14 cellular contexts compared by ENCODE assay signal in the genomic region with DNA sequence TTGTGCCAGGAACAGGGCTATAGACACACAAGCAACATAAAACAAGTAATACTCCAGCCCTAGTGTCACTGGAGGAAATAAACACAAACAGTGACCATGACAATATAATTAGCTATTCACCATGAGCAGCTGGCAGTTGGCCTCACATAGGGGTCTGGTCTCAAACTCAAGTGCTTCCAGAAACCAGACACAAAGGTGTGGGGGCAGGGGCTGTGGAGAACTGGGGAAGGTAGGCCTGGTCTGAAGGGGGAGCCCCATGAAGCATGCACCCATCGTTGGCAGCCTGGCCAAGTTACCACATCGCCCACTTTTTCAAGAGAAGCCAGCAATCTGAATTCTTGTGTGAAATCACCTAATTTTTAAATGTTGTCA. TPM values are rescaled to one million over a fixed set of nuclear protein-coding genes. Genes with fewer than 3 reads are reported as not detected.
DNase-seq lines count a peak whose midpoint lies in the region; ATAC-seq and TF ChIP-seq lines count a peak whose summit lies in the region.
"Had no signal": no experiment of that assay in that cellular context is flagged by ENCODE, and none has a peak within 500 bp of the region (broad histone marks: within the 10 kb centered on the region; RNA-seq: fewer than 3 reads in every experiment).

No MANE protein-coding gene starts in this region.

- no peak for ATAC-seq in upper lobe of left lung (ENCODE audit: low FRiP score in 2 of 2)

- H3K36me3 Mint-ChIP-seq in dendritic cell treated with granulocyte-macrophage colony-stimulating factor and Interleukin-4, amounts not matched to agents 40 ng/mL and 50 ng/mL, for 4 days (ENCODE audit: low read depth) = no peaks in the 10 kb centered on the region

- H3K4me1 ChIP-seq in skeletal muscle tissue (ENCODE audit: control insufficient read depth in 3 of 3, insufficient read depth in 3 of 3, low read length in 3 of 3) (peaks cover 0 to 11% (median 11%) of the 10 kb centered on the region in 3 donors), upper lobe of left lung (peaks cover 7 to 21% (median 11%) of the 10 kb centered on the region in 4 donors)

- no peaks in the 10 kb centered on the region for H3K9me3 Mint-ChIP-seq in dendritic cell treated with granulocyte-macrophage colony-stimulating factor and Interleukin-4, amounts not matched to agents 40 ng/mL and 50 ng/mL, for 4 days
- H3K9me3 Mint-ChIP-seq: central memory CD8-positive, alpha-beta T cell; T-helper 1 cell treated with Interleukin-12 subunit alpha and Interleukin-12 subunit beta and Interleukin-4 antibody, amounts not matched to agents 30 μg/mL and 1 μg/mL, for 36 hours had no signal

- no peaks in the 10 kb centered on the region for H3K36me3 ChIP-seq in skeletal muscle tissue (ENCODE audit: control insufficient read depth in 3 of 3, insufficient read depth in 3 of 3, low read length in 3 of 3)
- H3K36me3 ChIP-seq in upper lobe of left lung = no peaks in the 10 kb centered on the region

- no peak for TF ChIP-seq POLR2A in upper lobe of left lung (IDR thresholded peaks at IDR 0.05)

- no peaks in the 10 kb centered on the region for H3K27me3 Mint-ChIP-seq in dendritic cell treated with granulocyte-macrophage colony-stimulating factor and Interleukin-4, amounts not matched to agents 40 ng/mL and 50 ng/mL, for 4 days

- peaks cover 49% of the 10 kb centered on the region for H3K4me1 Mint-ChIP-seq in dendritic cell treated with granulocyte-macrophage colony-stimulating factor and Interleukin-4, amounts not matched to agents 40 ng/mL and 50 ng/mL, for 4 days (ENCODE audit: low read depth)
- H3K4me1 Mint-ChIP-seq: central memory CD8-positive, alpha-beta T cell had no signal

- WGBS in upper lobe of left lung, 2 donors = 60 to 78% methylated on average over 2 of the region's 2 CpGs

- no peak overlapping the region for H3K4me3 Mint-ChIP-seq in dendritic cell treated with granulocyte-macrophage colony-stimulating factor and Interleukin-4, amounts not matched to agents 40 ng/mL and 50 ng/mL, for 4 days
- H3K4me3 Mint-ChIP-seq: central memory CD8-positive, alpha-beta T cell; T-helper 1 cell treated with Interleukin-12 subunit alpha and Interleukin-12 subunit beta and Interleukin-4 antibody, amounts not matched to agents 30 μg/mL and 1 μg/mL, for 36 hours had no signal

- intact Hi-C loops in dendritic cell treated with granulocyte-macrophage colony-stimulating factor and Interleukin-4, amounts not matched to agents 40 ng/mL and 50 ng/mL, for 4 days (cut with micrococcal nuclease) = no loop called here

- H3K9me3 ChIP-seq in skeletal muscle tissue (ENCODE audit: control insufficient read depth in 3 of 3, low read length in 3 of 3) = no peaks in the 10 kb centered on the region
- no peaks in the 10 kb centered on the region for H3K9me3 ChIP-seq in upper lobe of left lung

- CTCF ChIA-PET in HEK293T (lab: Yijun Ruan, JAX) = interaction anchor here (0.5 kb wide), 1 partner anchor 335 kb away, joined by 6 read pairs; no protein-coding TSS in a partner anchor

- H3K9ac ChIP-seq in skeletal muscle tissue (ENCODE audit: low read depth in 1 of 3, low read length in 3 of 3) = no peak overlapping the region

- H3K27me3 ChIP-seq in skeletal muscle tissue (ENCODE audit: control insufficient read depth in 3 of 3, insufficient read depth in 3 of 3, low read length in 3 of 3) (no peaks in the 10 kb centered on the region), upper lobe of left lung (no peaks in the 10 kb centered on the region)

- DNase-seq in DMS 273 (lab: John Stamatoyannopoulos, UW; ENCODE audit: unreplicated experiment) (peak; percentile 14), DMS 273 treated with DMSO at 0.1 percent for 48 hours (lab: John Stamatoyannopoulos, UW) (no peak), NCI-H2029 (lab: John Stamatoyannopoulos, UW) (peak; percentile 82), T-helper 1 cell (no peak), HEK293T (ENCODE audit: extremely low spot score) (no peak), upper lobe of left lung (no peak)
- DNase-seq: activated naive CD4-positive, alpha-beta T cell; GOT3; OCI-M1 had no signal

- POLR2A ChIA-PET in HEK293T (lab: Yijun Ruan, JAX) = no interaction called here

- TF ChIP-seq EP300 in upper lobe of left lung (IDR thresholded peaks at IDR 0.05) = no peak

- peak overlapping the region; percentile 34 for H3K27ac ChIP-seq in skeletal muscle tissue (ENCODE audit: low read depth, low read length)
- H3K27ac ChIP-seq in upper lobe of left lung = peak overlapping the region in 2 of 4 donors; percentile 17 to 88
- H3K27ac ChIP-seq: 22Rv1 had no signal

- H3K27ac Mint-ChIP-seq in dendritic cell treated with granulocyte-macrophage colony-stimulating factor and Interleukin-4, amounts not matched to agents 40 ng/mL and 50 ng/mL, for 4 days = peak overlapping the region; percentile 95
- H3K27ac Mint-ChIP-seq: T-helper 1 cell treated with Interleukin-12 subunit alpha and Interleukin-12 subunit beta and Interleukin-4 antibody, amounts not matched to agents 30 μg/mL and 1 μg/mL, for 36 hours had no signal

- TF ChIP-seq CTCF in upper lobe of left lung (IDR thresholded peaks at IDR 0.05) = no peak

- H3K4me3 ChIP-seq in skeletal muscle tissue (ENCODE audit: low read length in 3 of 3) = no peak overlapping the region
- no peak overlapping the region for H3K4me3 ChIP-seq in upper lobe of left lung

TF ChIP-seq in HEK293T, 16 proteins besides CTCF, POLR2A, EP300 and RAD21:
- TF ChIP-seq NFRKB (IDR thresholded peaks at IDR 0.05) (no peak), ELF4 (IDR thresholded peaks at IDR 0.05) (no peak), LEF1 (IDR thresholded peaks at IDR 0.05; ENCODE audit: borderline replicate concordance) (no peak), L3MBTL2 (conservative IDR thresholded peaks at IDR 0.05) (no peak), SUZ12 (IDR thresholded peaks at IDR 0.05) (no peak), ZNF384 (IDR thresholded peaks at IDR 0.05) (no peak), HDGF (IDR thresholded peaks at IDR 0.05; ENCODE audit: borderline replicate concordance) (no peak), FOXA1 (IDR thresholded peaks at IDR 0.05) (no peak), CTBP1 (IDR thresholded peaks at IDR 0.05; ENCODE audit: borderline replicate concordance) (no peak), SP1 (IDR thresholded peaks at IDR 0.05) (no peak), ARNT (IDR thresholded peaks at IDR 0.05) (no peak), TARDBP (IDR thresholded peaks at IDR 0.05) (no peak), BHLHE40 (IDR thresholded peaks at IDR 0.05; ENCODE audit: borderline replicate concordance) (no peak), FOXK2 (IDR thresholded peaks at IDR 0.05) (no peak), FOXM1 (IDR thresholded peaks at IDR 0.05; ENCODE audit: borderline replicate concordance) (no peak)
- TF ChIP-seq, protein P1, sequence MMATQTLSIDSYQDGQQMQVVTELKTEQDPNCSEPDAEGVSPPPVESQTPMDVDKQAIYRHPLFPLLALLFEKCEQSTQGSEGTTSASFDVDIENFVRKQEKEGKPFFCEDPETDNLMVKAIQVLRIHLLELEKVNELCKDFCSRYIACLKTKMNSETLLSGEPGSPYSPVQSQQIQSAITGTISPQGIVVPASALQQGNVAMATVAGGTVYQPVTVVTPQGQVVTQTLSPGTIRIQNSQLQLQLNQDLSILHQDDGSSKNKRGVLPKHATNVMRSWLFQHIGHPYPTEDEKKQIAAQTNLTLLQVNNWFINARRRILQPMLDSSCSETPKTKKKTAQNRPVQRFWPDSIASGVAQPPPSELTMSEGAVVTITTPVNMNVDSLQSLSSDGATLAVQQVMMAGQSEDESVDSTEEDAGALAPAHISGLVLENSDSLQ (IDR thresholded peaks at IDR 0.05) = no peak

RNA-seq across cellular contexts. Expression of a gene that starts 49.5 kb away (rescaled TPM):
- total RNA-seq in skeletal muscle tissue (90.3 TPM), upper lobe of left lung (100 to 1,000 TPM in 2 of 6 donors, 10 to 100 TPM in 4; 37.0 to 139 (median 77.0) TPM)

Comparison
In these comparisons a context has a peak if more than half of its experiments do, and no peak if none do; other contexts are left out.
1. DNase-seq: peak in DMS 273 (single experiment) and NCI-H2029 (single experiment); none in DMS 273 treated with DMSO at 0.1 percent for 48 hours (single experiment), T-helper 1 cell (0 of 5), HEK293T (single experiment) and upper lobe of left lung (0 of 2).